In genomic region chr21:17539323-17539722, GRCh38 we compare ENCODE assay signal across 1 cellular context.
TF ChIP-seq lines count a peak whose summit lies in the region.

No MANE protein-coding gene starts in this region.

TF ChIP-seq in GM23338, 12 proteins besides CTCF, POLR2A, EP300 and RAD21 (continued from another document):
- no peak for TF ChIP-seq ZNF462 (CRISPR knock-in tag; IDR thresholded peaks at IDR 0.05)
- no peak for TF ChIP-seq STAT1 (IDR thresholded peaks at IDR 0.05; ENCODE audit: unreplicated experiment)
- no peak for TF ChIP-seq CREB1 (CRISPR knock-in tag; IDR thresholded peaks at IDR 0.05; ENCODE audit: low read depth)
- no peak for TF ChIP-seq ETS1 (IDR thresholded peaks at IDR 0.05)
- TF ChIP-seq NANOG (IDR thresholded peaks at IDR 0.05; ENCODE audit: borderline replicate concordance): no peak
- no peak for TF ChIP-seq EZH2phosphoT487 (IDR thresholded peaks at IDR 0.05; ENCODE audit: unreplicated experiment)
TF ChIP-seq in GM23338: peak in this region for 0.
